In the genomic region with DNA sequence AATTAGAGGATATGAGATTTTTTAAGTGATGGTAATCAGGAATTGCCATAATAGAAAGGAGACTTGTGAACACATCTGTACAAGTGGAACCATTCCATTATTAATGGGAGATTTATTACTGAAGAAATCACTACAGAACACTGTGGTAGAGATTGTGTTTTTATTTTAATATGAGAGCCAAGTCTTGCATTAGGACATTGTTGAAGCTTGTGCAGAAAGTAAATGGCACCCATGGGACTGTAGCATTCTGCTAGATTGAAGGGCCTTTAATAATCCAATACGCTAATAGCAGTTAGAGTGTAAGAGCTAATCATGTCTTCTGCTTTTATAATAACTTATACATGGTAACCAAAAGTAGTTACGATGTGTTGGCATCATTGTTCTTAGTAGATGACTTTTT, we compare ENCODE assay signal across 25 cellular contexts.
"Had no signal": no experiment of that assay in that cellular context is flagged by ENCODE, and none has a peak within 500 bp of the region (broad histone marks: within the 10 kb centered on the region; RNA-seq: fewer than 3 reads in every experiment).

No MANE protein-coding gene starts in this region.

- H3K36me3 ChIP-seq: neural progenitor cell, sigmoid colon had no signal

- H3K9ac ChIP-seq: neural progenitor cell, parathyroid adenoma had no signal

- ATAC-seq: effector memory CD8-positive, alpha-beta T cell; naive thymus-derived CD4-positive, alpha-beta T cell; stimulated activated memory B cell treated with anti-CD40 and anti-IgM and Interleukin-4, amounts not matched to agents 10 μg/mL and 1 μg/mL and 100 μg/mL, for 72 hours; stimulated activated naive CD8-positive, alpha-beta T cell treated with anti-CD3 and anti-CD28 coated beads, Interleukin-15, Interleukin-2, amounts not matched to agents 100 U/mL and 50 U/mL, for 24 hours had no signal

- H3K4me2 ChIP-seq: neural progenitor cell had no signal

- H3K4me1 ChIP-seq: neural progenitor cell, parathyroid adenoma, spleen, testis had no signal

- H3K9me3 ChIP-seq: esophagus squamous epithelium, sigmoid colon, spleen, testis, tibial artery had no signal

- H3K27ac ChIP-seq: esophagus squamous epithelium, neural progenitor cell, parathyroid adenoma, sigmoid colon, spleen, testis, tibial artery had no signal

- H2AFZ ChIP-seq: neural progenitor cell, parathyroid adenoma had no signal

- H3K4me1 Mint-ChIP-seq: immature natural killer cell; naive thymus-derived CD4-positive, alpha-beta T cell; stimulated activated memory B cell treated with anti-CD40 and anti-IgM and Interleukin-4, amounts not matched to agents 10 μg/mL and 1 μg/mL and 100 μg/mL, for 72 hours had no signal

- FAIRE-seq: endometrium, keratinocyte had no signal

- H3K79me2 ChIP-seq: parathyroid adenoma had no signal

- H3K27ac Mint-ChIP-seq: immature natural killer cell; naive thymus-derived CD4-positive, alpha-beta T cell; nephron; neural progenitor cell; progenitor cell of endocrine pancreas; stimulated activated memory B cell treated with anti-CD40 and anti-IgM and Interleukin-4, amounts not matched to agents 10 μg/mL and 1 μg/mL and 100 μg/mL, for 72 hours; type B pancreatic cell had no signal

- H3K4me3 Mint-ChIP-seq: effector memory CD8-positive, alpha-beta T cell; immature natural killer cell; naive thymus-derived CD4-positive, alpha-beta T cell; nephron; neural progenitor cell; stimulated activated memory B cell treated with anti-CD40 and anti-IgM and Interleukin-4, amounts not matched to agents 10 μg/mL and 1 μg/mL and 100 μg/mL, for 72 hours; type B pancreatic cell had no signal

- H3K27me3 Mint-ChIP-seq: effector memory CD8-positive, alpha-beta T cell; naive thymus-derived CD4-positive, alpha-beta T cell; progenitor cell of endocrine pancreas; stimulated activated memory B cell treated with anti-CD40 and anti-IgM and Interleukin-4, amounts not matched to agents 10 μg/mL and 1 μg/mL and 100 μg/mL, for 72 hours; type B pancreatic cell had no signal

- H3K4me3 ChIP-seq: esophagus squamous epithelium, neural progenitor cell, sigmoid colon, spleen, testis, tibial artery had no signal

- DNase-seq: cortex of kidney; effector memory CD8-positive, alpha-beta T cell; erythroblast; esophagus squamous epithelium; hypothalamus; immature natural killer cell; mammary epithelial cell; mesendoderm; midbrain; naive thymus-derived CD4-positive, alpha-beta T cell; sigmoid colon; spleen; stimulated activated CD4-positive, alpha-beta T cell treated with anti-CD3 and anti-CD28 coated beads, Interleukin-4, amount 100 ng/mL, for 4 hours; stimulated activated naive CD8-positive, alpha-beta T cell treated with anti-CD3 and anti-CD28 coated beads, Interleukin-15, Interleukin-2, amounts not matched to agents 100 U/mL and 50 U/mL, for 24 hours; substantia nigra; testis; tibial artery had no signal

- H3K9me3 Mint-ChIP-seq: effector memory CD8-positive, alpha-beta T cell; immature natural killer cell; naive thymus-derived CD4-positive, alpha-beta T cell; nephron; neural progenitor cell; stimulated activated memory B cell treated with anti-CD40 and anti-IgM and Interleukin-4, amounts not matched to agents 10 μg/mL and 1 μg/mL and 100 μg/mL, for 72 hours; type B pancreatic cell had no signal

- H3K27me3 ChIP-seq: esophagus squamous epithelium, neural progenitor cell, sigmoid colon, spleen, testis, tibial artery had no signal
